In the genomic region with DNA sequence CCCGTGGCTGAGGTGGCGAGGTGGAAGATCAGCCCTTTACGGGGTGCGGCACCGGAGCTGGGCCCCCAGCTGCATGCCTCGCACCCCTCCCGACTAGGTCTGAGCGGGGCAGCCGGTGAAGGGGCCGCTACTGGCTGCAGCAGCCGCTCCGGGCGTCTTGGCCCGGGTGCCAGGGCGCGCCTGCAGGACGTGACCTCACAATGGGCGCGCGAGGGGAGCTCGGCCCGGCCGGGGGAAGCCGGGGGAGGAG, we compare ENCODE assay signal across 8 cellular contexts. TPM values are rescaled to one million over a fixed set of nuclear protein-coding genes. Genes with fewer than 3 reads are reported as not detected.
DNase-seq lines count a peak whose midpoint lies in the region; ATAC-seq and TF ChIP-seq lines count a peak whose summit lies in the region.

No MANE protein-coding gene starts in this region.

- H3K9me3 ChIP-seq in SJSA1 (replicated peaks) (no peaks in the 10 kb centered on the region), esophagus squamous epithelium (no peaks in the 10 kb centered on the region)

- H3K36me3 ChIP-seq in SJSA1 (peaks cover 42% of the 10 kb centered on the region), esophagus squamous epithelium (peaks cover 0 to 42% (median 9%) of the 10 kb centered on the region in 3 donors)

- H3K4me3 ChIP-seq in SJSA1 (peak overlapping the region; percentile 98), esophagus squamous epithelium (peak overlapping the region; percentile 89 to 100 (median 95))

- no peak for TF ChIP-seq CTCF in C4-2B (conservative IDR thresholded peaks at IDR 0.05)
- no peak for TF ChIP-seq CTCF in esophagus squamous epithelium (IDR thresholded peaks at IDR 0.05)

- no peak for DNase-seq in SJSA1 (ENCODE audit: low read depth in 1 of 2, low spot score in 2 of 2)
- no peak for DNase-seq in esophagus squamous epithelium (lab: John Stamatoyannopoulos, UW)
- DNase-seq in posterior vena cava (ENCODE audit: low spot score), result peak; percentile 91
- no peak for DNase-seq in kidney glomerular epithelial cell (lab: John Stamatoyannopoulos, UW)
- no peak for DNase-seq in C1 segment of cervical spinal cord (lab: John Stamatoyannopoulos, UW)
- no peak for DNase-seq in NCI-H446 (lab: John Stamatoyannopoulos, UW)

- no peaks in the 10 kb centered on the region for H3K27me3 ChIP-seq in SJSA1 (replicated peaks)
- no peaks in the 10 kb centered on the region for H3K27me3 ChIP-seq in esophagus squamous epithelium

- peak overlapping the region; percentile 96 for H3K27ac ChIP-seq in C4-2B
- H3K27ac ChIP-seq in SJSA1, result peak overlapping the region; percentile 87
- H3K27ac ChIP-seq in esophagus squamous epithelium, result peak overlapping the region; percentile 95 to 100 (median 98)

- WGBS in esophagus squamous epithelium, 2 donors, result 0% methylated on average over 4 of the region's 24 CpGs; no CpG with 5 or more reads in 1 of the 2 donors

- TF ChIP-seq POLR2A in esophagus squamous epithelium (IDR thresholded peaks at IDR 0.05), result no peak

- peak; percentile 26 for ATAC-seq in GM21825 (IDR thresholded peaks at IDR 0.05; ENCODE audit: unreplicated experiment)

- intact Hi-C loops in esophagus squamous epithelium (cut with DNase I), result no loop called here
- intact Hi-C loops in posterior vena cava (cut with DNase I), result loop anchor here in 1 of 2 donors (5.0 kb wide), 1 partner anchor 930 kb away; no protein-coding TSS in a partner anchor

- H3K4me1 ChIP-seq in SJSA1 (replicated peaks) (peaks cover 9% of the 10 kb centered on the region), esophagus squamous epithelium (peaks cover 43 to 88% (median 46%) of the 10 kb centered on the region in 3 donors)

RNA-seq across cellular contexts. Expression of a gene that starts 0.4 kb away (rescaled TPM):
- 17.6 and 19.6 TPM in 2 replicates for total RNA-seq in SJSA1 (2014; rRNA removed; shearing (Covaris generic))
- 10 to 100 TPM; 24.8 to 32.4 (median 28.5) TPM for total RNA-seq in esophagus squamous epithelium
- total RNA-seq in posterior vena cava, result 10 to 100 TPM; 29.0 to 30.4 TPM

RNA-seq across cellular contexts. Expression of a gene that starts 0.7 kb away (rescaled TPM):
- total RNA-seq in SJSA1 (2014; rRNA removed; shearing (Covaris generic)), result 12.1 and 43.4 TPM in 2 replicates
- total RNA-seq in esophagus squamous epithelium (10 to 100 TPM; 18.2 to 28.7 (median 22.7) TPM), posterior vena cava (10 to 100 TPM; 33.9 to 40.3 TPM)

RNA-seq across cellular contexts. Expression of a gene that starts 33.1 kb away (rescaled TPM):
- 14.3 and 18.8 TPM in 2 replicates for total RNA-seq in SJSA1 (2014; rRNA removed; shearing (Covaris generic))
- 10 to 100 TPM in 2 of 4 donors, 1 to 10 TPM in 2; 7.7 to 20.6 (median 9.9) TPM for total RNA-seq in esophagus squamous epithelium
- total RNA-seq in posterior vena cava, result 10 to 100 TPM; 16.2 to 18.0 TPM

RNA-seq across cellular contexts. Expression of a gene that starts 39.4 kb away (rescaled TPM):
- 26.4 and 39.4 TPM in 2 replicates for total RNA-seq in SJSA1 (2014; rRNA removed; shearing (Covaris generic))
- total RNA-seq in esophagus squamous epithelium, result 100 to 1,000 TPM in 1 of 4 donors, 10 to 100 TPM in 3; 27.2 to 204 (median 37.6) TPM
- total RNA-seq in posterior vena cava, result 100 to 1,000 TPM; 354 to 709 TPM
